Comparison of ENCODE assay signal across 13 cellular contexts in genomic region chr2:2579814-2580213, GRCh38.
DNase-seq lines count a peak whose midpoint lies in the region; ATAC-seq and TF ChIP-seq lines count a peak whose summit lies in the region.
"Had no signal": no experiment of that assay in that cellular context is flagged by ENCODE, and none has a peak within 500 bp of the region (broad histone marks: within the 10 kb centered on the region; RNA-seq: fewer than 3 reads in every experiment).

No MANE protein-coding gene starts in this region.

- DNase-seq in cardiac septum (ENCODE audit: low spot score) (peak; percentile 51), heart right ventricle (no peak), ecto neural progenitor cell (ENCODE audit: low spot score) (peak; percentile 29), neural progenitor cell (ENCODE audit: low spot score) (no peak), iPS-NIHi7 (ENCODE audit: extremely low spot score) (no peak), T1000 (lab: John Stamatoyannopoulos, UW) (no peak)
- DNase-seq in T-helper 2 cell treated with Interferon-gamma antibody and Interleukin-4, amounts not matched to agents 5 μg/mL and 100 μg/mL, for 36 hours (ENCODE audit: low spot score), result no peak
- DNase-seq: ACHN; CD4-positive, CD25-positive, alpha-beta regulatory T cell; DMS53; GF-D8; GM23248 had no signal

- peaks cover 9% of the 10 kb centered on the region for H3K27me3 Mint-ChIP-seq in neural progenitor cell (ENCODE audit: insufficient read depth, low read depth)
- no peaks in the 10 kb centered on the region for H3K27me3 Mint-ChIP-seq in T-helper 2 cell treated with Interferon-gamma antibody and Interleukin-4, amounts not matched to agents 5 μg/mL and 100 μg/mL, for 36 hours (ENCODE audit: low read depth)
- H3K27me3 Mint-ChIP-seq: CD4-positive, CD25-positive, alpha-beta regulatory T cell had no signal

- H3K9me3 ChIP-seq in heart right ventricle (peaks cover 0 to 8% (median 0%) of the 10 kb centered on the region in 11 donors), neural progenitor cell (ENCODE audit: low read depth) (no peaks in the 10 kb centered on the region)
- H3K9me3 ChIP-seq: BLaER1 treated with 17β-estradiol and CSF1 and Interleukin-3, amounts not matched to agents 10 nM and 100 nM had no signal

- H3K4me3 ChIP-seq in heart right ventricle (no peak overlapping the region), neural progenitor cell (no peak overlapping the region)
- H3K4me3 ChIP-seq: BLaER1 treated with 17β-estradiol and CSF1 and Interleukin-3, amounts not matched to agents 10 nM and 100 nM; GM23248 had no signal

- TF ChIP-seq CTCF in heart right ventricle (IDR thresholded peaks at IDR 0.05) (no peak), neural progenitor cell (IDR thresholded peaks at IDR 0.05) (no peak)

- H3F3A ChIP-seq in neural progenitor cell (ENCODE audit: low read depth), result no peaks in the 10 kb centered on the region

- no peaks in the 10 kb centered on the region for H3K4me1 ChIP-seq in heart right ventricle
- no peaks in the 10 kb centered on the region for H3K4me1 ChIP-seq in neural progenitor cell
- H3K4me1 ChIP-seq: BLaER1 treated with 17β-estradiol and CSF1 and Interleukin-3, amounts not matched to agents 10 nM and 100 nM had no signal

- no peak overlapping the region for H2AFZ ChIP-seq in neural progenitor cell (replicated peaks)
- H2AFZ ChIP-seq: GM23248 had no signal

- intact Hi-C loops in cardiac septum (cut with DNase I), result no loop called here
- intact Hi-C loops in heart right ventricle (cut with DNase I), result no loop called here

- no peaks in the 10 kb centered on the region for H3K36me3 Mint-ChIP-seq in neural progenitor cell
- H3K36me3 Mint-ChIP-seq in T-helper 2 cell treated with Interferon-gamma antibody and Interleukin-4, amounts not matched to agents 5 μg/mL and 100 μg/mL, for 36 hours (ENCODE audit: low read depth), result no peaks in the 10 kb centered on the region
- H3K36me3 Mint-ChIP-seq: CD4-positive, CD25-positive, alpha-beta regulatory T cell had no signal

- no peaks in the 10 kb centered on the region for H3K79me2 ChIP-seq in neural progenitor cell (ENCODE audit: low read depth)

- no peaks in the 10 kb centered on the region for H3K9me3 Mint-ChIP-seq in neural progenitor cell
- H3K9me3 Mint-ChIP-seq in T-helper 2 cell treated with Interferon-gamma antibody and Interleukin-4, amounts not matched to agents 5 μg/mL and 100 μg/mL, for 36 hours, result no peaks in the 10 kb centered on the region

- no peak for ATAC-seq in heart right ventricle

- H3K27me3 ChIP-seq in heart right ventricle (peaks cover 0 to 29% (median 5%) of the 10 kb centered on the region in 7 donors), neural progenitor cell (no peaks in the 10 kb centered on the region)
- H3K27me3 ChIP-seq: BLaER1 treated with 17β-estradiol and CSF1 and Interleukin-3, amounts not matched to agents 10 nM and 100 nM had no signal

- H4K20me1 ChIP-seq in neural progenitor cell (ENCODE audit: low read depth), result no peaks in the 10 kb centered on the region
- H4K20me1 ChIP-seq: BLaER1 treated with 17β-estradiol and CSF1 and Interleukin-3, amounts not matched to agents 10 nM and 100 nM had no signal

- 73 to 77% methylated on average over 8 of the region's 8 CpGs for WGBS in heart right ventricle, 2 donors

- no peak overlapping the region for H3K4me3 Mint-ChIP-seq in neural progenitor cell
- no peak overlapping the region for H3K4me3 Mint-ChIP-seq in T-helper 2 cell treated with Interferon-gamma antibody and Interleukin-4, amounts not matched to agents 5 μg/mL and 100 μg/mL, for 36 hours
- H3K4me3 Mint-ChIP-seq: CD4-positive, CD25-positive, alpha-beta regulatory T cell had no signal

- H3K27ac ChIP-seq in heart right ventricle (no peak overlapping the region), neural progenitor cell (no peak overlapping the region)
- H3K27ac ChIP-seq: BLaER1 treated with 17β-estradiol and CSF1 and Interleukin-3, amounts not matched to agents 10 nM and 100 nM; GM23248 had no signal

- no peak overlapping the region for H3K4me2 ChIP-seq in neural progenitor cell
- H3K4me2 ChIP-seq: BLaER1 treated with 17β-estradiol and CSF1 and Interleukin-3, amounts not matched to agents 10 nM and 100 nM had no signal

- no peak overlapping the region for H3K9ac ChIP-seq in neural progenitor cell
- H3K9ac ChIP-seq: BLaER1 treated with 17β-estradiol and CSF1 and Interleukin-3, amounts not matched to agents 10 nM and 100 nM; GM23248 had no signal

- H3K4me1 Mint-ChIP-seq in neural progenitor cell, result peaks cover 5% of the 10 kb centered on the region
- no peaks in the 10 kb centered on the region for H3K4me1 Mint-ChIP-seq in T-helper 2 cell treated with Interferon-gamma antibody and Interleukin-4, amounts not matched to agents 5 μg/mL and 100 μg/mL, for 36 hours (ENCODE audit: low read depth)
- H3K4me1 Mint-ChIP-seq: CD4-positive, CD25-positive, alpha-beta regulatory T cell had no signal

- H3K36me3 ChIP-seq in heart right ventricle (no peaks in the 10 kb centered on the region), neural progenitor cell (no peaks in the 10 kb centered on the region)
- H3K36me3 ChIP-seq: BLaER1 treated with 17β-estradiol and CSF1 and Interleukin-3, amounts not matched to agents 10 nM and 100 nM had no signal

- peak overlapping the region; percentile 6 for H3K27ac Mint-ChIP-seq in neural progenitor cell
- H3K27ac Mint-ChIP-seq in T-helper 2 cell treated with Interferon-gamma antibody and Interleukin-4, amounts not matched to agents 5 μg/mL and 100 μg/mL, for 36 hours, result no peak overlapping the region
- H3K27ac Mint-ChIP-seq: CD4-positive, CD25-positive, alpha-beta regulatory T cell had no signal

Comparison
In these comparisons a context has a peak if more than half of its experiments do, and no peak if none do; other contexts are left out.
1. DNase-seq: peak in cardiac septum (single experiment) and ecto neural progenitor cell (single experiment); none in heart right ventricle (0 of 2), neural progenitor cell (single experiment), iPS-NIHi7 (single experiment), T1000 (single experiment) and T-helper 2 cell treated with Interferon-gamma antibody and Interleukin-4, amounts not matched to agents 5 μg/mL and 100 μg/mL, for 36 hours (single experiment).